ENCODE assay signal across 28 cellular contexts in genomic region chr2:129002751-129003150, GRCh38.
"Had no signal": no experiment of that assay in that cellular context is flagged by ENCODE, and none has a peak within 500 bp of the region (broad histone marks: within the 10 kb centered on the region; RNA-seq: fewer than 3 reads in every experiment).

No MANE protein-coding gene starts in this region.

- DNase-seq: activated B cell treated with CpG ODN at 0.5 μM for 24 hours; activated CD4-positive, alpha-beta memory T cell treated with anti-CD3 and anti-CD28 coated beads for 36 hours; activated CD4-positive, alpha-beta memory T cell treated with anti-CD3 and anti-CD28 coated beads, Interleukin-2, amount 10 ng/mL, durations not matched to agents 7 days and 5 days; activated CD4-positive, alpha-beta T cell treated with anti-CD3 and anti-CD28 coated beads for 1 hour; activated CD4-positive, alpha-beta T cell treated with anti-CD3 and anti-CD28 coated beads for 36 hours; activated CD4-positive, alpha-beta T cell treated with anti-CD3 and anti-CD28 coated beads for 4 hours; activated CD4-positive, alpha-beta T cell treated with anti-CD3 and anti-CD28 coated beads for 48 hours; activated CD4-positive, alpha-beta T cell treated with anti-CD3 and anti-CD28 coated beads, Interleukin-2, amount 10 ng/mL, durations not matched to agents 24 days and 14 days; activated CD4-positive, alpha-beta T cell treated with anti-CD3 and anti-CD28 coated beads, Interleukin-2, amount 10 ng/mL, durations not matched to agents 7 days and 5 days; activated CD4-positive, alpha-beta T cell treated with anti-CD3 and anti-CD28 coated beads, Interleukin-2, amount 50 U/mL, for 1 hour; activated CD4-positive, alpha-beta T cell treated with anti-CD3 and anti-CD28 coated beads, Interleukin-2, amount 50 U/mL, for 4 hours; activated CD4-positive, alpha-beta T cell treated with anti-CD3 and anti-CD28 coated beads, Interleukin-2, amount 50 U/mL, for 48 hours; activated CD4-positive, CD25-positive, alpha-beta regulatory T cell; activated CD4-positive, CD25-positive, alpha-beta regulatory T cell treated with anti-CD3 and anti-CD28 coated beads, Interleukin-2, amount 50 U/mL, for 72 hours; activated CD8-positive, alpha-beta memory T cell treated with anti-CD3 and anti-CD28 coated beads for 24 hours; activated CD8-positive, alpha-beta memory T cell treated with anti-CD3 and anti-CD28 coated beads, Interleukin-2, amount 10 ng/mL, durations not matched to agents 7 days and 5 days; activated CD8-positive, alpha-beta memory T cell treated with anti-CD3 and anti-CD28 coated beads, Interleukin-2, amount 50 U/mL, for 4 hours; activated CD8-positive, alpha-beta memory T cell treated with anti-CD3 and anti-CD28 coated beads, Interleukin-2, amount 50 U/mL, for 48 hours; activated CD8-positive, alpha-beta T cell treated with anti-CD3 and anti-CD28 coated beads for 36 hours; activated CD8-positive, alpha-beta T cell treated with anti-CD3 and anti-CD28 coated beads, Interleukin-2, amount 10 ng/mL, durations not matched to agents 7 days and 5 days; T-cell; T-helper 1 cell; T-helper 17 cell; T-helper 2 cell; T-helper 9 cell; T1000; WERI-Rb-1 had no signal

- H3K27ac ChIP-seq: VCaP, WERI-Rb-1 had no signal

- H3K36me3 ChIP-seq: WERI-Rb-1 had no signal
